ENCODE assay signal across 18 cellular contexts in the genomic region with DNA sequence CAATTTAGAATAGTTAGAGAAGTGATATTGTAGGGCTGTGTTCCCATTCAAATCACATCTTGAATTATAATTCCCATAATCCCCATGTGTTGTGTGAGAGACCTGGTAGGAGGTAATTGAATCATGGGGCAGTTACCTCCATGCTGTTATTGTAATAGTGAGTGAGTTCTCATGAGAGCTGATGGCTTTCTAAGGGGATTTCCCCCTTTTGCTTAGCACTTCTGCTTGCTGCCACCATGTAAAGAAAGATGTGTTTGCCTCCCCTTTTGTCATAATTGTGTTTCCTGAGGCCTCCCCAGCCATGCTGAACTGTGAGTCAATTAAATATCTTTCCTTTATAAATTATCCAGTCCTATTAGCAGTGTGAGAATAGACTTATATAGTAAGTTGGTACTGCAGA. TPM values are rescaled to one million over a fixed set of nuclear protein-coding genes. Genes with fewer than 3 reads are reported as not detected.
DNase-seq lines count a peak whose midpoint lies in the region; ATAC-seq, FAIRE-seq and TF ChIP-seq lines count a peak whose summit lies in the region.
"Had no signal": no experiment of that assay in that cellular context is flagged by ENCODE, and none has a peak within 500 bp of the region (broad histone marks: within the 10 kb centered on the region; RNA-seq: fewer than 3 reads in every experiment).

No MANE protein-coding gene starts in this region.

- H3K9me3 ChIP-seq in Loucy (ENCODE audit: insufficient read depth, low read depth, low read length) (no peaks in the 10 kb centered on the region), psoas muscle (no peaks in the 10 kb centered on the region)

- H3K9me3 Mint-ChIP-seq in naive B cell = peaks cover 1 to 13% (median 7%) of the 10 kb centered on the region in 7 donors

- H3K27ac ChIP-seq in psoas muscle = no peak overlapping the region

- FAIRE-seq in RCC 7860 (lab: Jason Lieb, UNC) = no peak
- FAIRE-seq: G401.6, GM12891 had no signal

- peaks cover 0 to 8% of the 10 kb centered on the region in 2 donors for H3K36me3 Mint-ChIP-seq in naive B cell

- H4K20me1 ChIP-seq in Loucy (ENCODE audit: insufficient read depth, low read length, poor library complexity, severe bottlenecking) = no peaks in the 10 kb centered on the region

- 0 out of 2 replicates have a peak overlapping the region, but pooled peaks have one; percentile 32 for H2AFZ ChIP-seq in Loucy (ENCODE audit: low read length)
- H2AFZ ChIP-seq: GM23338 had no signal

- H3K4me1 Mint-ChIP-seq in naive B cell = peaks cover 3 to 14% (median 7%) of the 10 kb centered on the region in 3 donors
- H3K4me1 Mint-ChIP-seq: CD4-positive, alpha-beta memory T cell; GM23338; H9 had no signal

- H3K4me3 ChIP-seq in GM12865 (ENCODE audit: low read depth, low read length) (no peak overlapping the region), Loucy (ENCODE audit: low read length, poor library complexity, severe bottlenecking) (no peak overlapping the region), psoas muscle (no peak overlapping the region)
- H3K4me3 ChIP-seq: GM23338 had no signal

- DNase-seq in GM12865 (ENCODE audit: low read depth) = peak; percentile 1
- DNase-seq in naive B cell = no peak
- no peak for DNase-seq in NCI-H146 treated with DMSO at 0.1 percent for 48 hours (lab: John Stamatoyannopoulos, UW; ENCODE audit: unreplicated experiment)
- DNase-seq in psoas muscle = no peak
- no peak for DNase-seq in RCC 7860 (ENCODE audit: low spot score)
- DNase-seq: 8988T; C1 segment of cervical spinal cord; Calu3; CD4-positive, alpha-beta memory T cell; COR-L47; DMS153; DND-41; H9 had no signal

- no peak overlapping the region for H3K9ac ChIP-seq in Loucy (ENCODE audit: low read depth, low read length, poor library complexity, severe bottlenecking)

- peak; percentile 63 to 80 for ATAC-seq in naive B cell (ENCODE audit: low read depth in 2 of 2)
- no peak for ATAC-seq in psoas muscle
- ATAC-seq: GM23338, HCT116 had no signal

- no peaks in the 10 kb centered on the region for H3K9me2 ChIP-seq in Loucy (replicated peaks; ENCODE audit: low read depth, low read length)

- H3K4me3 Mint-ChIP-seq in naive B cell = no peak overlapping the region
- H3K4me3 Mint-ChIP-seq: CD4-positive, alpha-beta memory T cell; GM23338; H9 had no signal

- H3K27me3 ChIP-seq in Loucy (ENCODE audit: insufficient read depth, low read length, poor library complexity, severe bottlenecking) (no peaks in the 10 kb centered on the region), psoas muscle (ENCODE audit: insufficient read depth in 3 of 3, low read length in 2 of 3) (no peaks in the 10 kb centered on the region)

- no peaks in the 10 kb centered on the region for H3K79me2 ChIP-seq in Loucy (ENCODE audit: insufficient read depth, low read length)

- H3K4me1 ChIP-seq in Loucy (ENCODE audit: insufficient read depth, low read length, poor library complexity, severe bottlenecking) (peaks cover 6% of the 10 kb centered on the region), psoas muscle (no peaks in the 10 kb centered on the region)

- TF ChIP-seq CTCF in GM12865 (IDR thresholded peaks at IDR 0.05; ENCODE audit: insufficient read depth, low read depth, low read length, missing control alignments) (no peak), Loucy (conservative IDR thresholded peaks at IDR 0.05; ENCODE audit: low read length) (no peak), psoas muscle (IDR thresholded peaks at IDR 0.05) (no peak)

- intact Hi-C loops in psoas muscle (cut with DNase I) = no loop called here

- H3K36me3 ChIP-seq in Loucy (ENCODE audit: insufficient read depth, low read length) (no peaks in the 10 kb centered on the region), psoas muscle (ENCODE audit: insufficient read depth in 1 of 2, low read depth in 1 of 2) (no peaks in the 10 kb centered on the region)

- H3K27me3 Mint-ChIP-seq in naive B cell = no peaks in the 10 kb centered on the region
- H3K27me3 Mint-ChIP-seq: CD4-positive, alpha-beta memory T cell had no signal

- H3K27ac Mint-ChIP-seq in naive B cell = no peak overlapping the region
- H3K27ac Mint-ChIP-seq: CD4-positive, alpha-beta memory T cell; GM23338; H9 had no signal

- H3F3A ChIP-seq in Loucy (ENCODE audit: low read depth) = no peaks in the 10 kb centered on the region

- no peak overlapping the region for H3K4me2 ChIP-seq in Loucy (ENCODE audit: low read depth, low read length, poor library complexity, severe bottlenecking)
- H3K4me2 ChIP-seq: GM23338 had no signal

RNA-seq across cellular contexts. Expression of gene LPAR4, which starts 53.2 kb away (rescaled TPM):
- polyA plus RNA-seq in naive B cell (ENCODE audit: low read depth in 6 of 6) = not detected
- total RNA-seq in psoas muscle = not detected
- under 1 TPM in 2 of 3 donors, not detected in 1; 0.01 to 0.03 TPM for polyA plus RNA-seq in psoas muscle
- total RNA-seq: Calu3; CD4-positive, alpha-beta memory T cell had no signal
- polyA plus RNA-seq: CD4-positive, alpha-beta memory T cell had no signal

Comparison
In these comparisons a context has a peak if more than half of its experiments do, and no peak if none do; other contexts are left out.
1. ATAC-seq: peak in naive B cell (2 of 2); none in psoas muscle (0 of 4).